Comparison of ENCODE assay signal across 1 cellular context in the genomic region with DNA sequence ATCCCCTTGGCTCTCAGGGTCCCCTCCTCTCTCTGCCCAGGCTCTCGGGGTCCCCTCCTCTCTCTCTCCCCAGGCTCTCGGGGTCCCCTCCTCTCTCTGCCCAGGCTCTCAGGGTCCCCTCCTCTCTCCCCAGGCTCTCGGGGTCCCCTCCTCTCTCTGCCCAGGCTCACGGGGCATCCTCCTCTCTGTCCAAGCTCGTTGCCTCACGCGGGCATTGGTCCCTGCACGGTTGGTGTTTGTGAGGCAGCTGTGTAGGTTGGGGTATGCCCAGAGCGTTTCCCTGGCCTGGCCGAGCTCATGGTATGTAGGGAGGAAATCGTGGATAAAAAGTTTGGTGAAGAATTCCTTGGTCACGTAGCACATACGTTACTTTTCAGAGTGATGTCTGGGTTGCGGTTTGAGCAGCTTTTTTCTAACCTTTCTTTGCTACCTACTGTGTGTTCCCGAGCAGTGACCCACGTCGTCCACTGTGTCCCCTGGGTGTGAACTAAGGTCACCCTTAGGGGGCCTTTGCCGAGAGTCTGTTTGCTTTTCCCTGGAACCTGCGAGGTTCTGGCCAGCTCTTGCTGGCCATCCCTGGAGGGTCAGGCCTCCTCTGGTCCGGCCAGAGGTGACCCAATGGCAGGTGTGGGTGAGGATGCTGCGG.
TF ChIP-seq lines count a peak whose summit lies in the region.

No MANE protein-coding gene starts in this region.

TF ChIP-seq in GM23338, 12 proteins besides CTCF, POLR2A, EP300 and RAD21 (continued from another document):
- TF ChIP-seq, protein P1, sequence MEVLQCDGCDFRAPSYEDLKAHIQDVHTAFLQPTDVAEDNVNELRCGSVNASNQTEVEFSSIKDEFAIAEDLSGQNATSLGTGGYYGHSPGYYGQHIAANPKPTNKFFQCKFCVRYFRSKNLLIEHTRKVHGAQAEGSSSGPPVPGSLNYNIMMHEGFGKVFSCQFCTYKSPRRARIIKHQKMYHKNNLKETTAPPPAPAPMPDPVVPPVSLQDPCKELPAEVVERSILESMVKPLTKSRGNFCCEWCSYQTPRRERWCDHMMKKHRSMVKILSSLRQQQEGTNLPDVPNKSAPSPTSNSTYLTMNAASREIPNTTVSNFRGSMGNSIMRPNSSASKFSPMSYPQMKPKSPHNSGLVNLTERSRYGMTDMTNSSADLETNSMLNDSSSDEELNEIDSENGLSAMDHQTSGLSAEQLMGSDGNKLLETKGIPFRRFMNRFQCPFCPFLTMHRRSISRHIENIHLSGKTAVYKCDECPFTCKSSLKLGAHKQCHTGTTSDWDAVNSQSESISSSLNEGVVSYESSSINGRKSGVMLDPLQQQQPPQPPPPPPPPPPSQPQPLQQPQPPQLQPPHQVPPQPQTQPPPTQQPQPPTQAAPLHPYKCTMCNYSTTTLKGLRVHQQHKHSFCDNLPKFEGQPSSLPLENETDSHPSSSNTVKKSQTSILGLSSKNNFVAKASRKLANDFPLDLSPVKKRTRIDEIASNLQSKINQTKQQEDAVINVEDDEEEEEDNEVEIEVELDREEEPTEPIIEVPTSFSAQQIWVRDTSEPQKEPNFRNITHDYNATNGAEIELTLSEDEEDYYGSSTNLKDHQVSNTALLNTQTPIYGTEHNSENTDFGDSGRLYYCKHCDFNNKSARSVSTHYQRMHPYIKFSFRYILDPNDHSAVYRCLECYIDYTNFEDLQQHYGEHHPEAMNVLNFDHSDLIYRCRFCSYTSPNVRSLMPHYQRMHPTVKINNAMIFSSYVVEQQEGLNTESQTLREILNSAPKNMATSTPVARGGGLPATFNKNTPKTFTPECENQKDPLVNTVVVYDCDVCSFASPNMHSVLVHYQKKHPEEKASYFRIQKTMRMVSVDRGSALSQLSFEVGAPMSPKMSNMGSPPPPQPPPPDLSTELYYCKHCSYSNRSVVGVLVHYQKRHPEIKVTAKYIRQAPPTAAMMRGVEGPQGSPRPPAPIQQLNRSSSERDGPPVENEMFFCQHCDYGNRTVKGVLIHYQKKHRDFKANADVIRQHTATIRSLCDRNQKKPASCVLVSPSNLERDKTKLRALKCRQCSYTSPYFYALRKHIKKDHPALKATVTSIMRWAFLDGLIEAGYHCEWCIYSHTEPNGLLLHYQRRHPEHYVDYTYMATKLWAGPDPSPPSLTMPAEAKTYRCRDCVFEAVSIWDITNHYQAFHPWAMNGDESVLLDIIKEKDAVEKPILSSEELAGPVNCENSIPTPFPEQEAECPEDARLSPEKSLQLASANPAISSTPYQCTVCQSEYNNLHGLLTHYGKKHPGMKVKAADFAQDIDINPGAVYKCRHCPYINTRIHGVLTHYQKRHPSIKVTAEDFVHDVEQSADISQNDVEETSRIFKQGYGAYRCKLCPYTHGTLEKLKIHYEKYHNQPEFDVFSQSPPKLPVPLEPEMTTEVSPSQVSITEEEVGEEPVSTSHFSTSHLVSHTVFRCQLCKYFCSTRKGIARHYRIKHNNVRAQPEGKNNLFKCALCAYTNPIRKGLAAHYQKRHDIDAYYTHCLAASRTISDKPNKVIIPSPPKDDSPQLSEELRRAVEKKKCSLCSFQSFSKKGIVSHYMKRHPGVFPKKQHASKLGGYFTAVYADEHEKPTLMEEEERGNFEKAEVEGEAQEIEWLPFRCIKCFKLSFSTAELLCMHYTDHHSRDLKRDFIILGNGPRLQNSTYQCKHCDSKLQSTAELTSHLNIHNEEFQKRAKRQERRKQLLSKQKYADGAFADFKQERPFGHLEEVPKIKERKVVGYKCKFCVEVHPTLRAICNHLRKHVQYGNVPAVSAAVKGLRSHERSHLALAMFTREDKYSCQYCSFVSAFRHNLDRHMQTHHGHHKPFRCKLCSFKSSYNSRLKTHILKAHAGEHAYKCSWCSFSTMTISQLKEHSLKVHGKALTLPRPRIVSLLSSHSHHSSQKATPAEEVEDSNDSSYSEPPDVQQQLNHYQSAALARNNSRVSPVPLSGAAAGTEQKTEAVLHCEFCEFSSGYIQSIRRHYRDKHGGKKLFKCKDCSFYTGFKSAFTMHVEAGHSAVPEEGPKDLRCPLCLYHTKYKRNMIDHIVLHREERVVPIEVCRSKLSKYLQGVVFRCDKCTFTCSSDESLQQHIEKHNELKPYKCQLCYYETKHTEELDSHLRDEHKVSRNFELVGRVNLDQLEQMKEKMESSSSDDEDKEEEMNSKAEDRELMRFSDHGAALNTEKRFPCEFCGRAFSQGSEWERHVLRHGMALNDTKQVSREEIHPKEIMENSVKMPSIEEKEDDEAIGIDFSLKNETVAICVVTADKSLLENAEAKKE (CRISPR knock-in tag; IDR thresholded peaks at IDR 0.05): no peak
